9 cellular contexts compared by ENCODE assay signal in genomic region chr6:47655719-47656595, GRCh38. TPM values are rescaled to one million over a fixed set of nuclear protein-coding genes. Genes with fewer than 3 reads are reported as not detected.
DNase-seq lines count a peak whose midpoint lies in the region; ATAC-seq and TF ChIP-seq lines count a peak whose summit lies in the region.
"Had no signal": no experiment of that assay in that cellular context is flagged by ENCODE, and none has a peak within 500 bp of the region (broad histone marks: within the 10 kb centered on the region; RNA-seq: fewer than 3 reads in every experiment).

No MANE protein-coding gene starts in this region.

- H3K36me3 ChIP-seq in gastroesophageal sphincter = no peaks in the 10 kb centered on the region

- intact Hi-C loops in lower leg skin (cut with DNase I; ENCODE audit: low total_unique reads) = no loop called here

- H3K27ac ChIP-seq in gastroesophageal sphincter = no peak overlapping the region

- H3K9me3 ChIP-seq in gastroesophageal sphincter = no peaks in the 10 kb centered on the region

- ATAC-seq in gastroesophageal sphincter (no peak), GM21717 (IDR thresholded peaks at IDR 0.05; ENCODE audit: unreplicated experiment) (no peak)

- TF ChIP-seq EP300 in gastroesophageal sphincter (IDR thresholded peaks at IDR 0.05) = no peak

- WGBS in gastroesophageal sphincter (ENCODE audit: low coverage in 1 of 2), 2 donors = 61 to 67% methylated on average over 1 to 3 of the region's 7 CpGs
- 55 to 60% methylated on average over 7 of the region's 7 CpGs for WGBS in lower leg skin, 2 donors

- TF ChIP-seq POLR2A in gastroesophageal sphincter (IDR thresholded peaks at IDR 0.05) (no peak), lower leg skin (IDR thresholded peaks at IDR 0.05) (no peak)

- no peak for TF ChIP-seq CTCF in gastroesophageal sphincter (IDR thresholded peaks at IDR 0.05)
- no peak for TF ChIP-seq CTCF in lower leg skin (IDR thresholded peaks at IDR 0.05)

- peaks cover 0 to 5% (median 4%) of the 10 kb centered on the region in 3 donors for H3K4me1 ChIP-seq in gastroesophageal sphincter

- H3K27me3 ChIP-seq in gastroesophageal sphincter = no peaks in the 10 kb centered on the region

- DNase-seq in activated CD4-positive, alpha-beta T cell treated with anti-CD3 and anti-CD28 coated beads for 24 hours (ENCODE audit: low read depth in 2 of 2) = peak; percentile 5 to 6
- DNase-seq in activated CD4-positive, alpha-beta T cell treated with anti-CD3 and anti-CD28 coated beads, Interleukin-2, amount 50 U/mL, for 1 hour = no peak
- DNase-seq in OCI-M1 (lab: John Stamatoyannopoulos, UW) (peak; percentile 54), dermis blood vessel endothelial cell (peak; percentile 32), lower leg skin (ENCODE audit: low spot score in 2 of 2) (no peak)
- peak; percentile 3 to 6 for DNase-seq in stimulated activated CD4-positive, alpha-beta T cell treated with anti-CD3 and anti-CD28 coated beads, Interleukin-2, amount 100 ng/mL, for 48 hours

- H3K4me3 ChIP-seq in gastroesophageal sphincter = no peak overlapping the region
- H3K4me3 ChIP-seq in lower leg skin (ENCODE audit: low read depth, poor library complexity, severe bottlenecking) = no peak overlapping the region

RNA-seq across cellular contexts. Expression of gene ADGRF4, which starts 42.4 kb away (rescaled TPM):
- under 0.01 TPM in 1 of 2 replicates, not detected in the other for total RNA-seq in dermis blood vessel endothelial cell
- total RNA-seq in gastroesophageal sphincter = under 1 TPM in 2 of 4 donors, not detected in 2; 0.17 to 0.46 TPM
- total RNA-seq in lower leg skin = 10 to 100 TPM; 53.5 to 60.1 (median 58.3) TPM
- total RNA-seq: CD4-positive, alpha-beta memory T cell had no signal

Comparison
In these comparisons a context has a peak if more than half of its experiments do, and no peak if none do; other contexts are left out.
1. DNase-seq: peak in activated CD4-positive, alpha-beta T cell treated with anti-CD3 and anti-CD28 coated beads for 24 hours (2 of 2), OCI-M1 (single experiment), dermis blood vessel endothelial cell (single experiment) and stimulated activated CD4-positive, alpha-beta T cell treated with anti-CD3 and anti-CD28 coated beads, Interleukin-2, amount 100 ng/mL, for 48 hours (2 of 2); none in activated CD4-positive, alpha-beta T cell treated with anti-CD3 and anti-CD28 coated beads, Interleukin-2, amount 50 U/mL, for 1 hour (single experiment) and lower leg skin (0 of 2).
2. RNA of gene ADGRF4, which starts 42.4 kb away (total RNA-seq): 53.5 to 60.1 TPM in lower leg skin; 0.17 to 0.46 TPM in gastroesophageal sphincter and under 0.01 TPM in dermis blood vessel endothelial cell; every median in the first group is over 10 times any median in the second.